22 cellular contexts compared by ENCODE assay signal in the genomic region with DNA sequence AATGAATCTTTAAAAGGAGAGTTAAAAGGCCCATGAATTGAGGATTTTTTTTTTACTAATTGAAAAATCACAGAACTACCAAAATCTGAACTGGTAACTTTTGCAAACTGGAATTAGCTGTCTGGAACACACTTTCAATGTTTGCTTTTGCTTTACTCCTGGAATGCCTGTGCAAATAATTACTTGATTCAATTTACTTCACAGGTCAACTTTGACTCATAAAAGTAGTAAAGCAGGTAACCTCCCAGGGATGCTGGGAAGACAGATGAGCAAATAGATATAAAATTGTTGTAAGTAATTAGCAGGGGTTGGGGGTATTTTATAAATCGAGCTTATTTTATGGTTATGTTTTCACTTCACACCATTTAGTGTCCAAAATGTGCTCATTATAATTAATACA.
A peak's percentile ranks its signal among the peaks of the same experiment; 100 is the strongest.
DNase-seq lines count a peak whose midpoint lies in the region; ATAC-seq, FAIRE-seq and TF ChIP-seq lines count a peak whose summit lies in the region.
"Had no signal": no experiment of that assay in that cellular context is flagged by ENCODE, and none has a peak within 500 bp of the region (broad histone marks: within the 10 kb centered on the region; RNA-seq: fewer than 3 reads in every experiment).

No MANE protein-coding gene starts in this region.

- TF ChIP-seq RAD21 in HepG2 (CRISPR knock-in tag; IDR thresholded peaks at IDR 0.05), result no peak

- H3K9ac ChIP-seq in OCI-LY3 (ENCODE audit: low read length), result no peak overlapping the region
- H3K9ac ChIP-seq in HepG2 (ENCODE audit: insufficient read depth, low read depth, low read length), result no peak overlapping the region
- H3K9ac ChIP-seq: parathyroid adenoma had no signal

- in situ Hi-C loops in HepG2 (cut with HindIII; ENCODE audit: extremely low pct_ligation_motif_present, low pct_unique_long_range_greater_than_20kb), result no loop called here

- no peak for TF ChIP-seq EP300 in HepG2 (IDR thresholded peaks at IDR 0.05; ENCODE audit: low read depth in 2 of 2, low read length in 2 of 2)
- TF ChIP-seq EP300 in HepG2 (CRISPR knock-in tag; IDR thresholded peaks at IDR 0.05; ENCODE audit: borderline replicate concordance), result no peak
- no peak for TF ChIP-seq EP300 in gastroesophageal sphincter (IDR thresholded peaks at IDR 0.05)

- H3K4me3 ChIP-seq in OCI-LY3 (ENCODE audit: low read length), result no peak overlapping the region
- H3K4me3 ChIP-seq in left lung, result no peak overlapping the region
- H3K4me3 ChIP-seq in tibial artery, result no peak overlapping the region
- no peak overlapping the region for H3K4me3 ChIP-seq in HepG2 (replicated peaks in 1 of 3; ENCODE audit: insufficient read depth in 1 of 3, low read depth in 2 of 3, low read length in 3 of 3)
- H3K4me3 ChIP-seq in gastroesophageal sphincter, result no peak overlapping the region
- H3K4me3 ChIP-seq: heart right ventricle, right lobe of liver, upper lobe of left lung had no signal

- no peaks in the 10 kb centered on the region for H4K20me1 ChIP-seq in OCI-LY3 (ENCODE audit: insufficient read depth, low read length)
- no peaks in the 10 kb centered on the region for H4K20me1 ChIP-seq in HepG2 (ENCODE audit: insufficient read depth, low read length)

- TF ChIP-seq POLR2A in HepG2 (IDR thresholded peaks at IDR 0.05; ENCODE audit: insufficient read depth in 1 of 2, low read depth in 2 of 2, low read length in 2 of 2) (no peak), gastroesophageal sphincter (IDR thresholded peaks at IDR 0.05) (no peak)

- POLR2A ChIA-PET in GM10248 (lab: Yijun Ruan, JAX) (no interaction called here), HepG2 (lab: Yijun Ruan, JAX) (no interaction called here)

- no peaks in the 10 kb centered on the region for H3K79me2 ChIP-seq in OCI-LY3 (ENCODE audit: low read length)
- H3K79me2 ChIP-seq in HepG2 (ENCODE audit: insufficient read depth, low read length), result no peaks in the 10 kb centered on the region
- H3K79me2 ChIP-seq: parathyroid adenoma had no signal

- TF ChIP-seq CTCF in OCI-LY3 (IDR thresholded peaks at IDR 0.05; ENCODE audit: low read depth, low read length) (no peak), left lung (IDR thresholded peaks at IDR 0.05) (no peak), GM10248 (IDR thresholded peaks at IDR 0.05; ENCODE audit: control extremely low read depth, extremely low read depth, low read depth, missing control alignments) (no peak), tibial artery (IDR thresholded peaks at IDR 0.05) (no peak), HepG2 (CRISPR knock-in tag; IDR thresholded peaks at IDR 0.05) (no peak), gastroesophageal sphincter (IDR thresholded peaks at IDR 0.05) (no peak)

- intact Hi-C loops in left lung (cut with DNase I) (loop anchor here in 1 of 2 donors (10.0 kb wide), 3 partner anchors 159 to 679 kb away; no protein-coding TSS in a partner anchor), tibial artery (cut with DNase I; ENCODE audit: low total_unique reads) (loop anchor here (5.0 kb wide), 1 partner anchor 162 kb away; no protein-coding TSS in a partner anchor), HepG2 (cut with micrococcal nuclease; ENCODE audit: unreplicated experiment) (loop anchor here (5.0 to 10.0 kb wide), 2 partner anchors 159 to 333 kb away; no protein-coding TSS in a partner anchor)

- CTCF ChIA-PET in GM10248 (lab: Yijun Ruan, JAX), result interaction anchor here (0.7 to 5.6 kb wide), 28 partner anchors 10 to 687 kb away, joined by 3 to 40 read pairs (median 4); no protein-coding TSS in a partner anchor
- CTCF ChIA-PET in HepG2 (lab: Yijun Ruan, JAX; ENCODE audit: low intra/inter-chr PET ratio, low total read pairs), result interaction anchor here (1.8 kb wide), 1 partner anchor 687 kb away, joined by 7 read pairs; no protein-coding TSS in a partner anchor

- no TSS peak for BruUV-seq in HepG2 (replicated peaks; lab: Mats Ljungman, UMichigan)

- H3K9me3 ChIP-seq in OCI-LY3 (ENCODE audit: insufficient read depth, low read length) (no peaks in the 10 kb centered on the region), left lung (no peaks in the 10 kb centered on the region), tibial artery (no peaks in the 10 kb centered on the region), HepG2 (ENCODE audit: low read length) (no peaks in the 10 kb centered on the region), gastroesophageal sphincter (no peaks in the 10 kb centered on the region)
- H3K9me3 ChIP-seq: heart right ventricle, right lobe of liver, upper lobe of left lung had no signal

- peak overlapping the region; percentile 60 for H3K4me2 ChIP-seq in OCI-LY3 (ENCODE audit: low read length)
- no peak overlapping the region for H3K4me2 ChIP-seq in HepG2 (ENCODE audit: low read depth, low read length)

- H2AFZ ChIP-seq in OCI-LY3 (ENCODE audit: low read depth, low read length) (no peak overlapping the region), HepG2 (ENCODE audit: low read length) (no peak overlapping the region)
- H2AFZ ChIP-seq: parathyroid adenoma had no signal

- H3K27me3 ChIP-seq in OCI-LY3 (ENCODE audit: low read depth, low read length), result no peaks in the 10 kb centered on the region
- H3K27me3 ChIP-seq in left lung, result no peaks in the 10 kb centered on the region
- H3K27me3 ChIP-seq in tibial artery, result peaks cover 0 to 7% of the 10 kb centered on the region in 2 donors
- H3K27me3 ChIP-seq in HepG2 (ENCODE audit: control insufficient read depth in 1 of 2, insufficient read depth in 2 of 2, low read length in 2 of 2), result peaks cover 0 to 13% of the 10 kb centered on the region in 2 experiments; a peak in 2 of 5 replicates
- H3K27me3 ChIP-seq in gastroesophageal sphincter, result no peaks in the 10 kb centered on the region
- H3K27me3 ChIP-seq: right lobe of liver, upper lobe of left lung had no signal

- H3K4me1 ChIP-seq in OCI-LY3 (ENCODE audit: low read length), result peaks cover 5% of the 10 kb centered on the region; the same call in 1 of the 2 replicates
- no peaks in the 10 kb centered on the region for H3K4me1 ChIP-seq in left lung
- H3K4me1 ChIP-seq in tibial artery, result peaks cover 0 to 18% (median 11%) of the 10 kb centered on the region in 4 donors
- no peaks in the 10 kb centered on the region for H3K4me1 ChIP-seq in HepG2 (ENCODE audit: insufficient read depth, low read length)
- peaks cover 0 to 5% (median 0%) of the 10 kb centered on the region in 3 donors for H3K4me1 ChIP-seq in gastroesophageal sphincter
- H3K4me1 ChIP-seq: parathyroid adenoma, right lobe of liver had no signal

- DNase-seq in DMS53 (lab: John Stamatoyannopoulos, UW) (peak; percentile 66), HuH-7.5 (ENCODE audit: low spot score) (peak; percentile 19), left lung (no peak), GM10248 (ENCODE audit: extremely low spot score) (no peak), tibial artery (no peak), HepG2 (ENCODE audit: low spot score) (no peak)
- DNase-seq: activated CD4-positive, alpha-beta memory T cell treated with anti-CD3 and anti-CD28 coated beads, Interleukin-2, amount 10 ng/mL, durations not matched to agents 7 days and 5 days; activated naive CD4-positive, alpha-beta T cell treated with anti-CD3 and anti-CD28 coated beads, Interleukin-2, amount 50 U/mL, for 16 hours; effector CD4-positive, alpha-beta T cell; heart right ventricle; mammary epithelial cell; NCI-H1417 treated with DMSO at 0.1 percent for 48 hours; right lobe of liver; stimulated activated CD4-positive, alpha-beta T cell treated with anti-CD3 and anti-CD28 coated beads, Interleukin-4, amount 100 ng/mL, for 1 hour; upper lobe of left lung had no signal

- WGBS in HepG2 (ENCODE audit: low lambda C conversion rate), result 2% methylated on average over 1 of the region's 1 CpG
- WGBS in gastroesophageal sphincter (ENCODE audit: low coverage in 1 of 2), 2 donors, result 12 to 14% methylated on average over 1 of the region's 1 CpG

- peak; percentile 88 for ATAC-seq in left lung
- ATAC-seq in HepG2, result no peak
- ATAC-seq in gastroesophageal sphincter, result no peak
- ATAC-seq: activated CD4-positive, CD25-positive, alpha-beta regulatory T cell treated with anti-CD3 and anti-CD28 coated beads, Interleukin-2, amount 50 U/mL, for 24 hours; activated T-helper 17 cell treated with anti-CD3 and anti-CD28 coated beads, Interleukin-2, amount 50 U/mL, for 72 hours; heart right ventricle had no signal

- H3K27ac ChIP-seq in OCI-LY3 (ENCODE audit: low read length) (no peak overlapping the region), left lung (no peak overlapping the region), tibial artery (no peak overlapping the region), HepG2 (ENCODE audit: extremely low read length, insufficient read depth, low read length) (no peak overlapping the region), gastroesophageal sphincter (no peak overlapping the region)
- H3K27ac ChIP-seq: heart right ventricle, parathyroid adenoma, right lobe of liver, upper lobe of left lung had no signal

- FAIRE-seq in HepG2 (lab: Jason Lieb, UNC), result no peak
- FAIRE-seq: D721Med, H54 had no signal

- H3K36me3 ChIP-seq in OCI-LY3 (replicated peaks; ENCODE audit: low read depth, low read length) (no peaks in the 10 kb centered on the region), left lung (no peaks in the 10 kb centered on the region), tibial artery (no peaks in the 10 kb centered on the region), HepG2 (replicated peaks in 1 of 2; ENCODE audit: control insufficient read depth in 1 of 2, insufficient read depth in 2 of 2, low read length in 2 of 2) (no peaks in the 10 kb centered on the region), gastroesophageal sphincter (no peaks in the 10 kb centered on the region)
- H3K36me3 ChIP-seq: heart right ventricle, right lobe of liver, upper lobe of left lung had no signal

TF ChIP-seq in HepG2, 621 proteins besides CTCF, POLR2A, EP300 and RAD21 (continues in another document):
- TF ChIP-seq MXD4 (CRISPR knock-in tag; IDR thresholded peaks at IDR 0.05) (no peak), ZNF629 (CRISPR knock-in tag; conservative IDR thresholded peaks at IDR 0.05) (no peak), U2AF1 (optimal IDR thresholded peaks at IDR 0.05; ENCODE audit: low read depth, low read length) (no peak)
- TF ChIP-seq, protein P1, sequence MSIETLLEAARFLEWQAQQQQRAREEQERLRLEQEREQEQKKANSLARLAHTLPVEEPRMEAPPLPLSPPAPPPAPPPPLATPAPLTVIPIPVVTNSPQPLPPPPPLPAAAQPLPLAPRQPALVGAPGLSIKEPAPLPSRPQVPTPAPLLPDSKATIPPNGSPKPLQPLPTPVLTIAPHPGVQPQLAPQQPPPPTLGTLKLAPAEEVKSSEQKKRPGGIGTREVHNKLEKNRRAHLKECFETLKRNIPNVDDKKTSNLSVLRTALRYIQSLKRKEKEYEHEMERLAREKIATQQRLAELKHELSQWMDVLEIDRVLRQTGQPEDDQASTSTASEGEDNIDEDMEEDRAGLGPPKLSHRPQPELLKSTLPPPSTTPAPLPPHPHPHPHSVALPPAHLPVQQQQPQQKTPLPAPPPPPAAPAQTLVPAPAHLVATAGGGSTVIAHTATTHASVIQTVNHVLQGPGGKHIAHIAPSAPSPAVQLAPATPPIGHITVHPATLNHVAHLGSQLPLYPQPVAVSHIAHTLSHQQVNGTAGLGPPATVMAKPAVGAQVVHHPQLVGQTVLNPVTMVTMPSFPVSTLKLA (IDR thresholded peaks at IDR 0.05), result no peak

Comparison
In these comparisons a context has a peak if more than half of its experiments do, and no peak if none do; other contexts are left out.
1. DNase-seq: peak in DMS53 (single experiment) and HuH-7.5 (single experiment); none in left lung (0 of 2), GM10248 (single experiment), tibial artery (0 of 2) and HepG2 (single experiment).